23 cellular contexts compared by ENCODE assay signal in the genomic region with DNA sequence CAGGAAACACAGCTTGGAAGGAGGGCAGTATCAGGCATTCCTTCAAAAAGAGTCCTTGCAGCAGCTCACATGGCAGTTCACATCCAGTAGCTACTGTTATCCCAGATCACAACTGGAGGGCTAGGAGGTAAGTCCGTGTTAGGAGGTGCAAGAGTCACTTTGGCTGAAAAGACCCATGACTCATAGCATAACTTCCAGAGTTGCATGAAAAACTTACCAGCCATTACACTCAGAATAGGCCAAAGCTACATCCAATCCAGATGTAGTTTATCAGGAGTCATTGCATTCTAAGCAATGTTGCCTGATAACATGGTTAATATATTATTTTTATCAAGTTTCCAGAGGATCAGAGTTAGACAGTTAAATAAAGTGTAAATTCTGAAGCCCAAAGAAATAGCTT.
DNase-seq lines count a peak whose midpoint lies in the region; ATAC-seq, FAIRE-seq and TF ChIP-seq lines count a peak whose summit lies in the region.
"Had no signal": no experiment of that assay in that cellular context is flagged by ENCODE, and none has a peak within 500 bp of the region (broad histone marks: within the 10 kb centered on the region; RNA-seq: fewer than 3 reads in every experiment).

No MANE protein-coding gene starts in this region.

- H2BK15ac ChIP-seq in H1 (ENCODE audit: low read length) = no peak overlapping the region
- no peak overlapping the region for H2BK15ac ChIP-seq in neuronal stem cell (ENCODE audit: low read length)

- H2AK5ac ChIP-seq in H1 (ENCODE audit: low read depth, low read length) (no peak overlapping the region), neuronal stem cell (ENCODE audit: low read depth, low read length) (no peak overlapping the region)

- no peak for TF ChIP-seq POLR2A in H1 (IDR thresholded peaks at IDR 0.05; ENCODE audit: control extremely low read depth in 1 of 2, low read depth in 2 of 2, low read length in 2 of 2)

- no peak overlapping the region for H4K5ac ChIP-seq in H1 (ENCODE audit: insufficient read length, low read depth, low read length)

- H3K27ac Mint-ChIP-seq in natural killer cell treated with Interleukin-12 subunit alpha and Interleukin-12 subunit beta and Interleukin-15 and Interleukin-18, amount 100 ng/mL, for 72 hours = no peak overlapping the region
- H3K27ac Mint-ChIP-seq: CD4-positive, alpha-beta T cell; IgD-negative memory B cell had no signal

- ATAC-seq in GM19351 (IDR thresholded peaks at IDR 0.05; ENCODE audit: unreplicated experiment) = no peak
- ATAC-seq in HG03095 (IDR thresholded peaks at IDR 0.05; ENCODE audit: unreplicated experiment) = no peak
- ATAC-seq in natural killer cell treated with Interleukin-12 subunit alpha and Interleukin-12 subunit beta and Interleukin-15 and Interleukin-18, amount 100 ng/mL, for 72 hours = no peak

- H3K36me3 ChIP-seq in H1 (ENCODE audit: control insufficient read depth in 2 of 4, insufficient read depth in 4 of 4, low read length in 3 of 4) (no peaks in the 10 kb centered on the region), neuronal stem cell (replicated peaks in 1 of 2; ENCODE audit: control insufficient read depth in 2 of 2, insufficient read depth in 2 of 2, low read length in 2 of 2) (no peaks in the 10 kb centered on the region)

- TF ChIP-seq RAD21 in H1 (IDR thresholded peaks at IDR 0.05 in 1 of 2, conservative IDR thresholded peaks at IDR 0.05 in 1 of 2; ENCODE audit: low read depth in 2 of 2, low read length in 2 of 2) = no peak

- H3K14ac ChIP-seq in H1 (ENCODE audit: insufficient read length) (no peak overlapping the region), neuronal stem cell (ENCODE audit: low read length) (no peak overlapping the region)

- H3K4me1 Mint-ChIP-seq in natural killer cell treated with Interleukin-12 subunit alpha and Interleukin-12 subunit beta and Interleukin-15 and Interleukin-18, amount 100 ng/mL, for 72 hours (ENCODE audit: low read depth in 2 of 2) = no peaks in the 10 kb centered on the region
- H3K4me1 Mint-ChIP-seq: IgD-negative memory B cell had no signal

- TF ChIP-seq EP300 in H1 (IDR thresholded peaks at IDR 0.05; ENCODE audit: borderline replicate concordance in 1 of 2, low read depth in 2 of 2, low read length in 2 of 2) = no peak

- H3K4me1 ChIP-seq in H1 (replicated peaks in 1 of 4; ENCODE audit: control insufficient read depth in 3 of 4, insufficient read depth in 4 of 4, low read length in 3 of 4) = no peaks in the 10 kb centered on the region
- no peaks in the 10 kb centered on the region for H3K4me1 ChIP-seq in neuronal stem cell (ENCODE audit: control insufficient read depth in 2 of 2, insufficient read depth in 1 of 2, low read depth in 1 of 2, low read length in 2 of 2)
- H3K4me1 ChIP-seq: Caco-2 had no signal

- H3K4me2 ChIP-seq in H1 (ENCODE audit: insufficient read depth in 1 of 2, low read depth in 2 of 2, low read length in 2 of 2) (no peak overlapping the region), neuronal stem cell (ENCODE audit: insufficient read depth, low read length, poor library complexity, severe bottlenecking) (no peak overlapping the region)

- no peak overlapping the region for H4K91ac ChIP-seq in H1 (replicated peaks; ENCODE audit: insufficient read length, low read length)
- H4K91ac ChIP-seq in neuronal stem cell (ENCODE audit: low read depth, low read length, poor library complexity) = no peak overlapping the region

- H3K56ac ChIP-seq in H1 (replicated peaks; ENCODE audit: insufficient read length, low read depth, low read length) = no peak overlapping the region

- H3K23me2 ChIP-seq in H1 (ENCODE audit: low read depth, low read length) = no peaks in the 10 kb centered on the region

- H3K27me3 ChIP-seq in H1 (replicated peaks in 1 of 4; ENCODE audit: control insufficient read depth in 3 of 4, extremely low read depth in 1 of 4, insufficient read depth in 3 of 4, low read length in 3 of 4) = no peaks in the 10 kb centered on the region
- H3K27me3 ChIP-seq in neuronal stem cell (ENCODE audit: control insufficient read depth in 3 of 3, insufficient read depth in 3 of 3, low read depth in 1 of 3, low read length in 3 of 3) = no peaks in the 10 kb centered on the region

- H3K27me3 Mint-ChIP-seq in natural killer cell treated with Interleukin-12 subunit alpha and Interleukin-12 subunit beta and Interleukin-15 and Interleukin-18, amount 100 ng/mL, for 72 hours = no peaks in the 10 kb centered on the region
- H3K27me3 Mint-ChIP-seq: CD4-positive, alpha-beta T cell; IgD-negative memory B cell had no signal

- H3K9me3 ChIP-seq in H1 (ENCODE audit: insufficient read depth in 2 of 2, low read depth in 1 of 2, low read length in 1 of 2) (no peaks in the 10 kb centered on the region), neuronal stem cell (replicated peaks in 1 of 2; ENCODE audit: control insufficient read depth in 2 of 2, insufficient read depth in 1 of 2, low read depth in 1 of 2, low read length in 2 of 2) (no peaks in the 10 kb centered on the region)
- H3K9me3 ChIP-seq: Caco-2 had no signal

- H3K4me3 Mint-ChIP-seq in natural killer cell treated with Interleukin-12 subunit alpha and Interleukin-12 subunit beta and Interleukin-15 and Interleukin-18, amount 100 ng/mL, for 72 hours = no peak overlapping the region
- H3K4me3 Mint-ChIP-seq: CD4-positive, alpha-beta T cell; IgD-negative memory B cell had no signal

- H3K27ac ChIP-seq in H1 (ENCODE audit: low read depth, low read length) = no peak overlapping the region
- no peak overlapping the region for H3K27ac ChIP-seq in neuronal stem cell (replicated peaks; ENCODE audit: low read length)
- H3K27ac ChIP-seq: SK-N-MC had no signal

- peak; percentile 5 for DNase-seq in H4 (ENCODE audit: low spot score)
- peak; percentile 3 for DNase-seq in NCI-H226
- DNase-seq in H1 (ENCODE audit: low read depth in 1 of 2, low spot score in 2 of 2) = no peak
- DNase-seq in neuronal stem cell (ENCODE audit: low spot score) = no peak
- no peak for DNase-seq in natural killer cell treated with Interleukin-12 subunit alpha and Interleukin-12 subunit beta and Interleukin-15 and Interleukin-18, amount 100 ng/mL, for 72 hours (ENCODE audit: low spot score)
- DNase-seq: Caco-2; CD4-positive, alpha-beta T cell; DND-41; NCI-H1417; NCI-H1694 treated with DMSO at 0.1 percent for 48 hours; NCI-H2081 treated with DMSO at 0.1 percent for 48 hours; NCI-H2171 treated with DMSO at 0.1 percent for 48 hours; NCI-H446; NCI-H526; SHP77 treated with DMSO at 0.1 percent for 48 hours; SW 1271 had no signal

- H3K79me2 ChIP-seq in H1 (ENCODE audit: control insufficient read depth in 1 of 2, insufficient read depth in 2 of 2, low read length in 2 of 2) = no peaks in the 10 kb centered on the region

- H2BK5ac ChIP-seq in H1 (ENCODE audit: low read depth, low read length) (no peak overlapping the region), neuronal stem cell (ENCODE audit: low read length) (no peak overlapping the region)

- H3K9me3 Mint-ChIP-seq in natural killer cell treated with Interleukin-12 subunit alpha and Interleukin-12 subunit beta and Interleukin-15 and Interleukin-18, amount 100 ng/mL, for 72 hours = peaks cover 25% of the 10 kb centered on the region
- H3K9me3 Mint-ChIP-seq: CD4-positive, alpha-beta T cell had no signal

- CTCF ChIA-PET in H1 (lab: Charles Lee; ENCODE audit: partially characterized antibody) = interaction anchor here (0.6 to 0.8 kb wide), 2 partner anchors 183 to 246 kb away, joined by 3 read pairs; no protein-coding TSS in a partner anchor

- no peak overlapping the region for H3K23ac ChIP-seq in H1 (ENCODE audit: insufficient read length)
- H3K23ac ChIP-seq in neuronal stem cell (ENCODE audit: low read depth, low read length, poor library complexity) = no peak overlapping the region

- no peak overlapping the region for H2BK120ac ChIP-seq in H1 (replicated peaks; ENCODE audit: low read depth, low read length)
- no peak overlapping the region for H2BK120ac ChIP-seq in neuronal stem cell (ENCODE audit: low read depth, low read length)

- H2AFZ ChIP-seq in H1 (ENCODE audit: low read length) (peak overlapping the region; percentile 53; the same call in 1 of the 2 replicates), neuronal stem cell (ENCODE audit: low read length) (peak overlapping the region; percentile 36)

- H4K20me1 ChIP-seq in H1 (replicated peaks in 1 of 2; ENCODE audit: control insufficient read depth in 1 of 2, insufficient read depth in 2 of 2, low read length in 2 of 2) = no peaks in the 10 kb centered on the region

- no peak overlapping the region for H3K9ac ChIP-seq in H1 (replicated peaks in 1 of 4; ENCODE audit: extremely low read depth in 1 of 4, low read depth in 3 of 4, low read length in 3 of 4)
- no peak overlapping the region for H3K9ac ChIP-seq in neuronal stem cell (ENCODE audit: low read depth, low read length, poor library complexity)

- 100% methylated on average over 1 of the region's 1 CpG; no CpG with 5 or more reads in 1 of the 2 experiments for WGBS in H1 (ENCODE audit: extremely low coverage in 1 of 2, insufficient coverage in 1 of 2, insufficient read length in 1 of 2, insufficient replicate concordance in 2 of 2, low coverage in 1 of 2, low lambda C conversion rate in 2 of 2, missing lambda C conversion rate in 1 of 2), 2 experiments
- WGBS in neuronal stem cell (ENCODE audit: extremely low coverage in 2 of 2, insufficient read length in 2 of 2, insufficient replicate concordance in 1 of 2), 2 donors = no CpG with 5 or more reads among the region's 1 CpG

- H3K4me3 ChIP-seq in H1 (ENCODE audit: extremely low read depth in 1 of 4, insufficient read depth in 2 of 4, low read depth in 3 of 4, low read length in 4 of 4) (no peak overlapping the region), neuronal stem cell (ENCODE audit: low read length in 2 of 2) (no peak overlapping the region)
- H3K4me3 ChIP-seq: SK-N-MC had no signal

- H4K8ac ChIP-seq in H1 (ENCODE audit: extremely low read depth, insufficient read depth, low read length) (no peak overlapping the region), neuronal stem cell (ENCODE audit: low read depth, low read length) (no peak overlapping the region)

- no peak for FAIRE-seq in H1 (lab: Jason Lieb, UNC)
- FAIRE-seq: G401.6, GM12892, H54 had no signal

- H3K36me3 Mint-ChIP-seq in natural killer cell treated with Interleukin-12 subunit alpha and Interleukin-12 subunit beta and Interleukin-15 and Interleukin-18, amount 100 ng/mL, for 72 hours = no peaks in the 10 kb centered on the region
- H3K36me3 Mint-ChIP-seq: IgD-negative memory B cell had no signal

- no peaks in the 10 kb centered on the region for H3K79me1 ChIP-seq in H1 (ENCODE audit: low read depth, low read length)
- H3K79me1 ChIP-seq in neuronal stem cell (ENCODE audit: low read depth, low read length) = no peaks in the 10 kb centered on the region

- no peak for TF ChIP-seq CTCF in H1 (IDR thresholded peaks at IDR 0.05; ENCODE audit: control extremely low read depth in 1 of 3, insufficient read depth in 1 of 3, low read depth in 1 of 3, low read length in 3 of 3)

- H3K4ac ChIP-seq in H1 (replicated peaks; ENCODE audit: insufficient read length, low read depth, low read length) = no peak overlapping the region
- H3K4ac ChIP-seq in neuronal stem cell (ENCODE audit: low read length) = no peak overlapping the region

- H3K18ac ChIP-seq in H1 (ENCODE audit: extremely low read depth, low read length) (no peak overlapping the region), neuronal stem cell (ENCODE audit: low read length) (no peak overlapping the region)

- H2BK20ac ChIP-seq in H1 (ENCODE audit: low read length) = no peak overlapping the region

- H2BK12ac ChIP-seq in H1 (ENCODE audit: low read depth, low read length) (no peak overlapping the region), neuronal stem cell (ENCODE audit: low read length) (no peak overlapping the region)

- POLR2A ChIA-PET in H1 (lab: Charles Lee; ENCODE audit: partially characterized antibody) = no interaction called here

Comparison
In these comparisons a context has a peak if more than half of its experiments do, and no peak if none do; other contexts are left out.
1. DNase-seq: peak in H4 (single experiment) and NCI-H226 (single experiment); none in H1 (0 of 2), neuronal stem cell (single experiment) and natural killer cell treated with Interleukin-12 subunit alpha and Interleukin-12 subunit beta and Interleukin-15 and Interleukin-18, amount 100 ng/mL, for 72 hours (single experiment).